Comparison of ENCODE assay signal across 1 cellular context in the genomic region with DNA sequence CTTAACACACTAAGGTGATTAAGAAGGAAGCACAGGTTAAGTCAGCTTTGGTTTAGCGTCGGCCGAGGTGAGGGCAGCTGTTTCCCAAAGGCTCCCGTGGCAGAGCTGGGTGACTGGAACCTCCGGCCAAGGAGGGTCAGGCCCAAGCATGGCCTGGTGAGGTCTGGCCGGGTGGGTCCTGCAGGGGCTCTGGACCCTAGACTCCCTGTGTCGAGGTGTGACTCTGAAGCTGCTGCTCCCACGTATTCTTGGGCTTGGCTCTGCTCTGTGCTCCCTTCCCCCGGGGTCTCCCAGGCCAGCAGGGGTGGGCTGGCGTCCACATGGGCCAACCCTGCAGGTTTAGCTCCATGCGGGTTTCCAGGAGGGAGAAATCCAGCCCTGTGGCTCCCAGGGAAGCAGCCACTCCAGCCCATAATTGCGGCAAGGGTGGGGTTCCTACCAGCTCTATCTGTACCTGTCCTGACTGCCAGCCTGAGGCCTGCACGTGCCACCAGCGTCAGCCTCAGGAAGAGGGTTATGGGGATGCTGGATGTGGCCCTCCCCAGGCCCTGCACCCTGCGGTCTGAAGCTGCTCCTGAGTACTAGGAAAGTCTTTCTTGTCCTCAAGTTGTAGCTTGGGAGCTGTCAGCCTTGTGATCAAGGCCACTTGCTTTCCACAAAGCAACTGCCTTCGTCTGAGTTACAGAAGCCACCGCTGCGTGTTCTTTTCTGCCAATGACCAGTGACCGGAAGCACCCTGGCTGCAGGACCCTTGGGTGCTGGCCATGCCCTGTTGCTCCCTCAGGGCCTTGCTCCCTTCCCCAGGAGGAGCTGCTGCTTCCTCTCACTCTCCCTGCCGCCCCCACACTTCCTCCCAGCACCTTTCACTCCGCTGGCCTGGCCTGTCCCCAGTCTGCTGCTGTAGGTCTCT.
TF ChIP-seq lines count a peak whose summit lies in the region.

No MANE protein-coding gene starts in this region.

TF ChIP-seq in GM12878, 131 proteins besides CTCF, POLR2A, EP300 and RAD21 (continued from another document and continues in another):
- TF ChIP-seq HCFC1 (IDR thresholded peaks at IDR 0.05; ENCODE audit: low read length): no peak
- no peak for TF ChIP-seq NRF1 (conservative IDR thresholded peaks at IDR 0.05; ENCODE audit: low read depth, low read length)
- no peak for TF ChIP-seq ASH2L (IDR thresholded peaks at IDR 0.05; ENCODE audit: borderline replicate concordance, low read depth)
- TF ChIP-seq FOXM1 (IDR thresholded peaks at IDR 0.05; ENCODE audit: low read depth, low read length): 0 out of 2 replicates have a peak, but pooled peaks have one; percentile 24
- peak; percentile 87 for TF ChIP-seq POLR2AphosphoS2 (IDR thresholded peaks at IDR 0.05; ENCODE audit: low read depth, low read length)
- TF ChIP-seq, protein P1, sequence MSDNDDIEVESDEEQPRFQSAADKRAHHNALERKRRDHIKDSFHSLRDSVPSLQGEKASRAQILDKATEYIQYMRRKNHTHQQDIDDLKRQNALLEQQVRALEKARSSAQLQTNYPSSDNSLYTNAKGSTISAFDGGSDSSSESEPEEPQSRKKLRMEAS (IDR thresholded peaks at IDR 0.05; ENCODE audit: low read depth, low read length): 0 out of 2 replicates have a peak, but pooled peaks have one; percentile 31
- no peak; the same call in 1 of the 2 replicates for TF ChIP-seq BMI1 (IDR thresholded peaks at IDR 0.05; ENCODE audit: borderline replicate concordance)
- TF ChIP-seq, protein P2, sequence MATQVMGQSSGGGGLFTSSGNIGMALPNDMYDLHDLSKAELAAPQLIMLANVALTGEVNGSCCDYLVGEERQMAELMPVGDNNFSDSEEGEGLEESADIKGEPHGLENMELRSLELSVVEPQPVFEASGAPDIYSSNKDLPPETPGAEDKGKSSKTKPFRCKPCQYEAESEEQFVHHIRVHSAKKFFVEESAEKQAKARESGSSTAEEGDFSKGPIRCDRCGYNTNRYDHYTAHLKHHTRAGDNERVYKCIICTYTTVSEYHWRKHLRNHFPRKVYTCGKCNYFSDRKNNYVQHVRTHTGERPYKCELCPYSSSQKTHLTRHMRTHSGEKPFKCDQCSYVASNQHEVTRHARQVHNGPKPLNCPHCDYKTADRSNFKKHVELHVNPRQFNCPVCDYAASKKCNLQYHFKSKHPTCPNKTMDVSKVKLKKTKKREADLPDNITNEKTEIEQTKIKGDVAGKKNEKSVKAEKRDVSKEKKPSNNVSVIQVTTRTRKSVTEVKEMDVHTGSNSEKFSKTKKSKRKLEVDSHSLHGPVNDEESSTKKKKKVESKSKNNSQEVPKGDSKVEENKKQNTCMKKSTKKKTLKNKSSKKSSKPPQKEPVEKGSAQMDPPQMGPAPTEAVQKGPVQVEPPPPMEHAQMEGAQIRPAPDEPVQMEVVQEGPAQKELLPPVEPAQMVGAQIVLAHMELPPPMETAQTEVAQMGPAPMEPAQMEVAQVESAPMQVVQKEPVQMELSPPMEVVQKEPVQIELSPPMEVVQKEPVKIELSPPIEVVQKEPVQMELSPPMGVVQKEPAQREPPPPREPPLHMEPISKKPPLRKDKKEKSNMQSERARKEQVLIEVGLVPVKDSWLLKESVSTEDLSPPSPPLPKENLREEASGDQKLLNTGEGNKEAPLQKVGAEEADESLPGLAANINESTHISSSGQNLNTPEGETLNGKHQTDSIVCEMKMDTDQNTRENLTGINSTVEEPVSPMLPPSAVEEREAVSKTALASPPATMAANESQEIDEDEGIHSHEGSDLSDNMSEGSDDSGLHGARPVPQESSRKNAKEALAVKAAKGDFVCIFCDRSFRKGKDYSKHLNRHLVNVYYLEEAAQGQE (IDR thresholded peaks at IDR 0.05; ENCODE audit: low read depth, low read length): no peak
- TF ChIP-seq RCOR1 (conservative IDR thresholded peaks at IDR 0.05; ENCODE audit: low read depth, low read length): peak; percentile 33; the same call in 1 of the 2 replicates
- peak; percentile 76 for TF ChIP-seq NBN (IDR thresholded peaks at IDR 0.05)
- TF ChIP-seq EZH2 (IDR thresholded peaks at IDR 0.05; ENCODE audit: borderline replicate concordance, control insufficient read depth, low read depth, low read length): no peak
- TF ChIP-seq SRF (IDR thresholded peaks at IDR 0.05; ENCODE audit: low read depth in 2 of 2, low read length in 2 of 2): no peak
- TF ChIP-seq, protein P3, sequence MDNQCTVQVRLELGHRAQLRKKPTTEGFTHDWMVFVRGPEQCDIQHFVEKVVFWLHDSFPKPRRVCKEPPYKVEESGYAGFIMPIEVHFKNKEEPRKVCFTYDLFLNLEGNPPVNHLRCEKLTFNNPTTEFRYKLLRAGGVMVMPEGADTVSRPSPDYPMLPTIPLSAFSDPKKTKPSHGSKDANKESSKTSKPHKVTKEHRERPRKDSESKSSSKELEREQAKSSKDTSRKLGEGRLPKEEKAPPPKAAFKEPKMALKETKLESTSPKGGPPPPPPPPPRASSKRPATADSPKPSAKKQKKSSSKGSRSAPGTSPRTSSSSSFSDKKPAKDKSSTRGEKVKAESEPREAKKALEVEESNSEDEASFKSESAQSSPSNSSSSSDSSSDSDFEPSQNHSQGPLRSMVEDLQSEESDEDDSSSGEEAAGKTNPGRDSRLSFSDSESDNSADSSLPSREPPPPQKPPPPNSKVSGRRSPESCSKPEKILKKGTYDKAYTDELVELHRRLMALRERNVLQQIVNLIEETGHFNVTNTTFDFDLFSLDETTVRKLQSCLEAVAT (IDR thresholded peaks at IDR 0.05): peak; percentile 80
- TF ChIP-seq FOS (IDR thresholded peaks at IDR 0.05; ENCODE audit: borderline replicate concordance, extremely low read depth, insufficient read length): no peak
- TF ChIP-seq, protein P4, sequence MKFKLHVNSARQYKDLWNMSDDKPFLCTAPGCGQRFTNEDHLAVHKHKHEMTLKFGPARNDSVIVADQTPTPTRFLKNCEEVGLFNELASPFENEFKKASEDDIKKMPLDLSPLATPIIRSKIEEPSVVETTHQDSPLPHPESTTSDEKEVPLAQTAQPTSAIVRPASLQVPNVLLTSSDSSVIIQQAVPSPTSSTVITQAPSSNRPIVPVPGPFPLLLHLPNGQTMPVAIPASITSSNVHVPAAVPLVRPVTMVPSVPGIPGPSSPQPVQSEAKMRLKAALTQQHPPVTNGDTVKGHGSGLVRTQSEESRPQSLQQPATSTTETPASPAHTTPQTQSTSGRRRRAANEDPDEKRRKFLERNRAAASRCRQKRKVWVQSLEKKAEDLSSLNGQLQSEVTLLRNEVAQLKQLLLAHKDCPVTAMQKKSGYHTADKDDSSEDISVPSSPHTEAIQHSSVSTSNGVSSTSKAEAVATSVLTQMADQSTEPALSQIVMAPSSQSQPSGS (IDR thresholded peaks at IDR 0.05; ENCODE audit: low read length): no peak
- TF ChIP-seq SIX5 (IDR thresholded peaks at IDR 0.05; ENCODE audit: low read depth, low read length, severe bottlenecking): no peak
- TF ChIP-seq ZBED1 (IDR thresholded peaks at IDR 0.05; ENCODE audit: borderline replicate concordance): no peak; the same call in 1 of the 2 replicates
- TF ChIP-seq RB1 (IDR thresholded peaks at IDR 0.05; ENCODE audit: borderline replicate concordance): no peak
- TF ChIP-seq, protein P5, sequence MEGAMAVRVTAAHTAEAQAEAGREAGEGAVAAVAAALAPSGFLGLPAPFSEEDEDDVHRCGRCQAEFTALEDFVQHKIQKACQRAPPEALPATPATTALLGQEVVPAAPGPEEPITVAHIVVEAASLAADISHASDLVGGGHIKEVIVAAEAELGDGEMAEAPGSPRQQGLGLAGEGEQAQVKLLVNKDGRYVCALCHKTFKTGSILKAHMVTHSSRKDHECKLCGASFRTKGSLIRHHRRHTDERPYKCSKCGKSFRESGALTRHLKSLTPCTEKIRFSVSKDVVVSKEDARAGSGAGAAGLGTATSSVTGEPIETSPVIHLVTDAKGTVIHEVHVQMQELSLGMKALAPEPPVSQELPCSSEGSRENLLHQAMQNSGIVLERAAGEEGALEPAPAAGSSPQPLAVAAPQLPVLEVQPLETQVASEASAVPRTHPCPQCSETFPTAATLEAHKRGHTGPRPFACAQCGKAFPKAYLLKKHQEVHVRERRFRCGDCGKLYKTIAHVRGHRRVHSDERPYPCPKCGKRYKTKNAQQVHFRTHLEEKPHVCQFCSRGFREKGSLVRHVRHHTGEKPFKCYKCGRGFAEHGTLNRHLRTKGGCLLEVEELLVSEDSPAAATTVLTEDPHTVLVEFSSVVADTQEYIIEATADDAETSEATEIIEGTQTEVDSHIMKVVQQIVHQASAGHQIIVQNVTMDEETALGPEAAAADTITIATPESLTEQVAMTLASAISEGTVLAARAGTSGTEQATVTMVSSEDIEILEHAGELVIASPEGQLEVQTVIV (IDR thresholded peaks at IDR 0.05; ENCODE audit: borderline replicate concordance, partially characterized antibody): no peak
- peak; percentile 57; the same call in 1 of the 2 replicates for TF ChIP-seq ZNF24 (IDR thresholded peaks at IDR 0.05)
- TF ChIP-seq SP1 (IDR thresholded peaks at IDR 0.05; ENCODE audit: low read depth, low read length): peak; percentile 49
- TF ChIP-seq, protein P6, sequence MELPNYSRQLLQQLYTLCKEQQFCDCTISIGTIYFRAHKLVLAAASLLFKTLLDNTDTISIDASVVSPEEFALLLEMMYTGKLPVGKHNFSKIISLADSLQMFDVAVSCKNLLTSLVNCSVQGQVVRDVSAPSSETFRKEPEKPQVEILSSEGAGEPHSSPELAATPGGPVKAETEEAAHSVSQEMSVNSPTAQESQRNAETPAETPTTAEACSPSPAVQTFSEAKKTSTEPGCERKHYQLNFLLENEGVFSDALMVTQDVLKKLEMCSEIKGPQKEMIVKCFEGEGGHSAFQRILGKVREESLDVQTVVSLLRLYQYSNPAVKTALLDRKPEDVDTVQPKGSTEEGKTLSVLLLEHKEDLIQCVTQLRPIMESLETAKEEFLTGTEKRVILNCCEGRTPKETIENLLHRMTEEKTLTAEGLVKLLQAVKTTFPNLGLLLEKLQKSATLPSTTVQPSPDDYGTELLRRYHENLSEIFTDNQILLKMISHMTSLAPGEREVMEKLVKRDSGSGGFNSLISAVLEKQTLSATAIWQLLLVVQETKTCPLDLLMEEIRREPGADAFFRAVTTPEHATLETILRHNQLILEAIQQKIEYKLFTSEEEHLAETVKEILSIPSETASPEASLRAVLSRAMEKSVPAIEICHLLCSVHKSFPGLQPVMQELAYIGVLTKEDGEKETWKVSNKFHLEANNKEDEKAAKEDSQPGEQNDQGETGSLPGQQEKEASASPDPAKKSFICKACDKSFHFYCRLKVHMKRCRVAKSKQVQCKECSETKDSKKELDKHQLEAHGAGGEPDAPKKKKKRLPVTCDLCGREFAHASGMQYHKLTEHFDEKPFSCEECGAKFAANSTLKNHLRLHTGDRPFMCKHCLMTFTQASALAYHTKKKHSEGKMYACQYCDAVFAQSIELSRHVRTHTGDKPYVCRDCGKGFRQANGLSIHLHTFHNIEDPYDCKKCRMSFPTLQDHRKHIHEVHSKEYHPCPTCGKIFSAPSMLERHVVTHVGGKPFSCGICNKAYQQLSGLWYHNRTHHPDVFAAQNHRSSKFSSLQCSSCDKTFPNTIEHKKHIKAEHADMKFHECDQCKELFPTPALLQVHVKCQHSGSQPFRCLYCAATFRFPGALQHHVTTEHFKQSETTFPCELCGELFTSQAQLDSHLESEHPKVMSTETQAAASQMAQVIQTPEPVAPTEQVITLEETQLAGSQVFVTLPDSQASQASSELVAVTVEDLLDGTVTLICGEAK (IDR thresholded peaks at IDR 0.05; ENCODE audit: borderline replicate concordance): peak; percentile 36; the same call in 1 of the 2 replicates
- no peak for TF ChIP-seq CBX3 (IDR thresholded peaks at IDR 0.05; ENCODE audit: borderline replicate concordance, low read depth)
- TF ChIP-seq, protein P7, sequence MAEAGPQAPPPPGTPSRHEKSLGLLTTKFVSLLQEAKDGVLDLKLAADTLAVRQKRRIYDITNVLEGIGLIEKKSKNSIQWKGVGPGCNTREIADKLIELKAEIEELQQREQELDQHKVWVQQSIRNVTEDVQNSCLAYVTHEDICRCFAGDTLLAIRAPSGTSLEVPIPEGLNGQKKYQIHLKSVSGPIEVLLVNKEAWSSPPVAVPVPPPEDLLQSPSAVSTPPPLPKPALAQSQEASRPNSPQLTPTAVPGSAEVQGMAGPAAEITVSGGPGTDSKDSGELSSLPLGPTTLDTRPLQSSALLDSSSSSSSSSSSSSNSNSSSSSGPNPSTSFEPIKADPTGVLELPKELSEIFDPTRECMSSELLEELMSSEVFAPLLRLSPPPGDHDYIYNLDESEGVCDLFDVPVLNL (IDR thresholded peaks at IDR 0.05; ENCODE audit: low read depth, low read length): no peak
- no peak for TF ChIP-seq CREM (IDR thresholded peaks at IDR 0.05; ENCODE audit: low read depth)
- no peak for TF ChIP-seq HDAC2 (IDR thresholded peaks at IDR 0.05)
- TF ChIP-seq IKZF1 (conservative IDR thresholded peaks at IDR 0.05): peak; percentile 94
- no peak for TF ChIP-seq BCL11A (IDR thresholded peaks at IDR 0.05; ENCODE audit: low read depth, low read length)
- peak; percentile 51 for TF ChIP-seq MYC (IDR thresholded peaks at IDR 0.05; ENCODE audit: insufficient read depth, insufficient read length, insufficient replicate concordance, low read length, severe bottlenecking)
- TF ChIP-seq JUND (IDR thresholded peaks at IDR 0.05; ENCODE audit: low read depth, low read length): no peak
- TF ChIP-seq MTA3 (IDR thresholded peaks at IDR 0.05; ENCODE audit: borderline replicate concordance, low read length): no peak
- peak; percentile 64 for TF ChIP-seq PML (IDR thresholded peaks at IDR 0.05; ENCODE audit: low read length)
- no peak for TF ChIP-seq NFXL1 (IDR thresholded peaks at IDR 0.05; ENCODE audit: borderline replicate concordance)
- peak; percentile 96 for TF ChIP-seq HDGF (IDR thresholded peaks at IDR 0.05)
- TF ChIP-seq, protein P8, sequence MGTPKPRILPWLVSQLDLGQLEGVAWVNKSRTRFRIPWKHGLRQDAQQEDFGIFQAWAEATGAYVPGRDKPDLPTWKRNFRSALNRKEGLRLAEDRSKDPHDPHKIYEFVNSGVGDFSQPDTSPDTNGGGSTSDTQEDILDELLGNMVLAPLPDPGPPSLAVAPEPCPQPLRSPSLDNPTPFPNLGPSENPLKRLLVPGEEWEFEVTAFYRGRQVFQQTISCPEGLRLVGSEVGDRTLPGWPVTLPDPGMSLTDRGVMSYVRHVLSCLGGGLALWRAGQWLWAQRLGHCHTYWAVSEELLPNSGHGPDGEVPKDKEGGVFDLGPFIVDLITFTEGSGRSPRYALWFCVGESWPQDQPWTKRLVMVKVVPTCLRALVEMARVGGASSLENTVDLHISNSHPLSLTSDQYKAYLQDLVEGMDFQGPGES (IDR thresholded peaks at IDR 0.05): no peak
- TF ChIP-seq, protein P9, sequence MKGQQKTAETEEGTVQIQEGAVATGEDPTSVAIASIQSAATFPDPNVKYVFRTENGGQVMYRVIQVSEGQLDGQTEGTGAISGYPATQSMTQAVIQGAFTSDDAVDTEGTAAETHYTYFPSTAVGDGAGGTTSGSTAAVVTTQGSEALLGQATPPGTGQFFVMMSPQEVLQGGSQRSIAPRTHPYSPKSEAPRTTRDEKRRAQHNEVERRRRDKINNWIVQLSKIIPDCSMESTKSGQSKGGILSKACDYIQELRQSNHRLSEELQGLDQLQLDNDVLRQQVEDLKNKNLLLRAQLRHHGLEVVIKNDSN (IDR thresholded peaks at IDR 0.05; ENCODE audit: borderline replicate concordance, extremely low read length, insufficient read depth, low read depth, low read length): peak; percentile 1
- 0 out of 2 replicates have a peak, but pooled peaks have one; percentile 10 for TF ChIP-seq YY1 (IDR thresholded peaks at IDR 0.05; ENCODE audit: low read depth, low read length)
- no peak for TF ChIP-seq PAX8 (IDR thresholded peaks at IDR 0.05)
- TF ChIP-seq, protein P10, sequence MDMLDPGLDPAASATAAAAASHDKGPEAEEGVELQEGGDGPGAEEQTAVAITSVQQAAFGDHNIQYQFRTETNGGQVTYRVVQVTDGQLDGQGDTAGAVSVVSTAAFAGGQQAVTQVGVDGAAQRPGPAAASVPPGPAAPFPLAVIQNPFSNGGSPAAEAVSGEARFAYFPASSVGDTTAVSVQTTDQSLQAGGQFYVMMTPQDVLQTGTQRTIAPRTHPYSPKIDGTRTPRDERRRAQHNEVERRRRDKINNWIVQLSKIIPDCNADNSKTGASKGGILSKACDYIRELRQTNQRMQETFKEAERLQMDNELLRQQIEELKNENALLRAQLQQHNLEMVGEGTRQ (IDR thresholded peaks at IDR 0.05; ENCODE audit: borderline replicate concordance, low read depth, low read length): no peak
